ENCODE assay signal across 8 cellular contexts in genomic region chrX:19372170-19373033, GRCh38. TPM values are rescaled to one million over a fixed set of nuclear protein-coding genes. Genes with fewer than 3 reads are reported as not detected.
DNase-seq lines count a peak whose midpoint lies in the region; ATAC-seq and TF ChIP-seq lines count a peak whose summit lies in the region.

No MANE protein-coding gene starts in this region.

- H3K4me2 ChIP-seq in OCI-LY7 (ENCODE audit: low read length) = peak overlapping the region; percentile 26; the same call in 1 of the 2 replicates

- H3K9me2 ChIP-seq in OCI-LY7 (ENCODE audit: insufficient read depth, low read length) = no peaks in the 10 kb centered on the region

- DNase-seq in AG08395 (ENCODE audit: low spot score) (peak; percentile 68), OCI-LY7 (ENCODE audit: low spot score) (peak; percentile 58), fibroblast of gingiva (ENCODE audit: low read depth) (peak; percentile 52)
- peak; percentile 74 to 81 for DNase-seq in activated T-cell treated with anti-CD3 and anti-CD28 coated beads, Interleukin-2, amount 50 U/mL, for 48 hours
- peak; percentile 33 to 66 (median 61) for DNase-seq in naive thymus-derived CD4-positive, alpha-beta T cell

- POLR2A ChIA-PET in OCI-LY7 (lab: Charles Lee) = interaction anchor here (0.7 kb wide), 2 partner anchors 757 to 1498 kb away, joined by 3 read pairs; no protein-coding TSS in a partner anchor
- POLR2A ChIA-PET in naive thymus-derived CD4-positive, alpha-beta T cell (lab: Charles Lee) = no interaction called here

- no peaks in the 10 kb centered on the region for H3K27me3 ChIP-seq in naive thymus-derived CD4-positive, alpha-beta T cell (ENCODE audit: control insufficient read depth in 2 of 2, insufficient read depth in 2 of 2, low read length in 2 of 2)

- peaks cover 4 to 8% (median 8%) of the 10 kb centered on the region in 7 donors for H3K4me1 Mint-ChIP-seq in naive thymus-derived CD4-positive, alpha-beta T cell
- H3K4me1 Mint-ChIP-seq in stimulated activated memory B cell treated with anti-CD40 and anti-IgM and Interleukin-4, amounts not matched to agents 10 μg/mL and 1 μg/mL and 100 μg/mL, for 72 hours = peaks cover 11% of the 10 kb centered on the region

- peak overlapping the region; percentile 78 to 94 (median 88) for H3K4me3 Mint-ChIP-seq in naive thymus-derived CD4-positive, alpha-beta T cell
- peak overlapping the region; percentile 77 for H3K4me3 Mint-ChIP-seq in stimulated activated memory B cell treated with anti-CD40 and anti-IgM and Interleukin-4, amounts not matched to agents 10 μg/mL and 1 μg/mL and 100 μg/mL, for 72 hours

- no peaks in the 10 kb centered on the region for H3K36me3 Mint-ChIP-seq in naive thymus-derived CD4-positive, alpha-beta T cell
- no peaks in the 10 kb centered on the region for H3K36me3 Mint-ChIP-seq in stimulated activated memory B cell treated with anti-CD40 and anti-IgM and Interleukin-4, amounts not matched to agents 10 μg/mL and 1 μg/mL and 100 μg/mL, for 72 hours

- peak overlapping the region; percentile 61 for H2AFZ ChIP-seq in OCI-LY7 (ENCODE audit: low read length)

- no peak overlapping the region for H3K4me3 ChIP-seq in OCI-LY7 (ENCODE audit: low read depth, low read length, poor library complexity, severe bottlenecking)
- H3K4me3 ChIP-seq in naive thymus-derived CD4-positive, alpha-beta T cell (ENCODE audit: low read length) = peak overlapping the region; percentile 74

- CTCF ChIA-PET in OCI-LY7 (lab: Charles Lee; ENCODE audit: unreplicated experiment) = no interaction called here
- CTCF ChIA-PET in naive thymus-derived CD4-positive, alpha-beta T cell (lab: Charles Lee) = interaction anchor here (0.7 to 1.4 kb wide), 4 partner anchors 10 to 696 kb away, joined by 3 to 5 read pairs (median 4); no protein-coding TSS in a partner anchor

- H3K4me1 ChIP-seq in OCI-LY7 (ENCODE audit: insufficient read depth, low read length, poor library complexity, severe bottlenecking) = peaks cover 6% of the 10 kb centered on the region
- H3K4me1 ChIP-seq in naive thymus-derived CD4-positive, alpha-beta T cell (ENCODE audit: control insufficient read depth in 2 of 2, insufficient read depth in 2 of 2, low read length in 2 of 2) = no peaks in the 10 kb centered on the region

- ATAC-seq in GM18519 (IDR thresholded peaks at IDR 0.05; ENCODE audit: low FRiP score, unreplicated experiment) (peak; percentile 46), HG03521 (IDR thresholded peaks at IDR 0.05; ENCODE audit: unreplicated experiment) (peak; percentile 65)
- ATAC-seq in naive thymus-derived CD4-positive, alpha-beta T cell = peak; percentile 89
- peak; percentile 75 for ATAC-seq in stimulated activated memory B cell treated with anti-CD40 and anti-IgM and Interleukin-4, amounts not matched to agents 10 μg/mL and 1 μg/mL and 100 μg/mL, for 72 hours

- H3K79me2 ChIP-seq in OCI-LY7 (ENCODE audit: insufficient read depth, low read depth, low read length) = no peaks in the 10 kb centered on the region

- no peaks in the 10 kb centered on the region for H3K9me3 Mint-ChIP-seq in naive thymus-derived CD4-positive, alpha-beta T cell
- H3K9me3 Mint-ChIP-seq in stimulated activated memory B cell treated with anti-CD40 and anti-IgM and Interleukin-4, amounts not matched to agents 10 μg/mL and 1 μg/mL and 100 μg/mL, for 72 hours = no peaks in the 10 kb centered on the region

- no TSS peak for BruUV-seq in OCI-LY7 (replicated peaks; lab: Mats Ljungman, UMichigan)

- TF ChIP-seq CTCF in OCI-LY7 (conservative IDR thresholded peaks at IDR 0.05; ENCODE audit: low read length) = peak; percentile 79

- H3K27ac ChIP-seq in OCI-LY7 (ENCODE audit: low read depth, low read length, poor library complexity, severe bottlenecking) = no peak overlapping the region
- H3K27ac ChIP-seq in naive thymus-derived CD4-positive, alpha-beta T cell (ENCODE audit: low read depth, low read length) = no peak overlapping the region

- no peaks in the 10 kb centered on the region for H3K27me3 Mint-ChIP-seq in naive thymus-derived CD4-positive, alpha-beta T cell
- H3K27me3 Mint-ChIP-seq in stimulated activated memory B cell treated with anti-CD40 and anti-IgM and Interleukin-4, amounts not matched to agents 10 μg/mL and 1 μg/mL and 100 μg/mL, for 72 hours = no peaks in the 10 kb centered on the region

- intact Hi-C loops in OCI-LY7 (cut with micrococcal nuclease; ENCODE audit: unreplicated experiment) = loop anchor here (2.0 to 5.0 kb wide), 2 partner anchors 162 to 690 kb away; no protein-coding TSS in a partner anchor
- intact Hi-C loops in naive thymus-derived CD4-positive, alpha-beta T cell (cut with micrococcal nuclease) = loop anchor here (1.0 to 5.0 kb wide), 10 partner anchors 29 to 770 kb away; partner anchors contain the start of genes BCLAF3 (in 2 of the 2), MAP3K15 (in 2 of the 2), EIF1AX (in 1 of the 2) and PDHA1 (in 1 of the 2)

- H3K9me3 ChIP-seq in OCI-LY7 (ENCODE audit: low read length) = no peaks in the 10 kb centered on the region
- no peaks in the 10 kb centered on the region for H3K9me3 ChIP-seq in naive thymus-derived CD4-positive, alpha-beta T cell (ENCODE audit: control insufficient read depth in 2 of 3, low read length in 3 of 3)

- no peaks in the 10 kb centered on the region for H4K20me1 ChIP-seq in OCI-LY7 (ENCODE audit: insufficient read depth, low read length)

- no peaks in the 10 kb centered on the region for H3K36me3 ChIP-seq in OCI-LY7 (ENCODE audit: insufficient read depth, low read length)
- H3K36me3 ChIP-seq in naive thymus-derived CD4-positive, alpha-beta T cell (ENCODE audit: control insufficient read depth in 2 of 3, insufficient read depth in 3 of 3, low read length in 3 of 3) = no peaks in the 10 kb centered on the region

- H3K27ac Mint-ChIP-seq in naive thymus-derived CD4-positive, alpha-beta T cell = peak overlapping the region in 8 of 9 donors; percentile 13 to 78 (median 38)
- peak overlapping the region; percentile 60 for H3K27ac Mint-ChIP-seq in stimulated activated memory B cell treated with anti-CD40 and anti-IgM and Interleukin-4, amounts not matched to agents 10 μg/mL and 1 μg/mL and 100 μg/mL, for 72 hours

RNA-seq across cellular contexts. Expression of gene PDHA1, which starts 28.7 kb away (rescaled TPM):
- 210 and 228 TPM in 2 replicates for total RNA-seq in OCI-LY7 (2014; rRNA removed; shearing (Covaris generic))
- total RNA-seq in OCI-LY7 (2022) = 236 and 249 TPM in 2 replicates
- total RNA-seq in naive thymus-derived CD4-positive, alpha-beta T cell = 100 to 1,000 TPM; 113 to 123 (median 119) TPM
- 10 to 100 TPM; 62.9 to 71.9 TPM for polyA plus RNA-seq in naive thymus-derived CD4-positive, alpha-beta T cell
